ENCODE assay signal across 2 cellular contexts in genomic region chr2:218959761-218960195, GRCh38.
TF ChIP-seq lines count a peak whose summit lies in the region.

No MANE protein-coding gene starts in this region.

TF ChIP-seq in GM23338, 12 proteins besides CTCF, POLR2A, EP300 and RAD21:
- TF ChIP-seq POLR2AphosphoS5 (IDR thresholded peaks at IDR 0.05; ENCODE audit: low read depth) (no peak), EZH2 (IDR thresholded peaks at IDR 0.05; ENCODE audit: low read depth, unreplicated experiment) (peak; percentile 83), EZH2phosphoT487 (IDR thresholded peaks at IDR 0.05; ENCODE audit: unreplicated experiment) (peak; percentile 74), ZNF114 (CRISPR knock-in tag; IDR thresholded peaks at IDR 0.05) (no peak)

TF ChIP-seq in GM12878, 131 proteins besides CTCF, POLR2A, EP300 and RAD21:
- TF ChIP-seq BMI1 (IDR thresholded peaks at IDR 0.05; ENCODE audit: borderline replicate concordance) (no peak), USF2 (IDR thresholded peaks at IDR 0.05; ENCODE audit: borderline replicate concordance, low read depth, low read length) (no peak), LARP7 (IDR thresholded peaks at IDR 0.05) (0 out of 2 replicates have a peak, but pooled peaks have one; percentile 4), STAT1 (conservative IDR thresholded peaks at IDR 0.05) (no peak), IKZF1 (conservative IDR thresholded peaks at IDR 0.05) (no peak)
